Comparison of ENCODE assay signal across 23 cellular contexts in genomic region chr5:2203774-2204173, GRCh38.
"Had no signal": no experiment of that assay in that cellular context is flagged by ENCODE, and none has a peak within 500 bp of the region (broad histone marks: within the 10 kb centered on the region; RNA-seq: fewer than 3 reads in every experiment).

No MANE protein-coding gene starts in this region.

- H3K36me3 ChIP-seq: colonic mucosa, esophagus muscularis mucosa, gastrocnemius medialis, heart right ventricle, left lung, lower lobe of right lung, spleen, tibial nerve, upper lobe of right lung, vagina had no signal

- DNase-seq: colonic mucosa; dorsolateral prefrontal cortex; effector memory CD4-positive, alpha-beta T cell; gastrocnemius medialis; heart right ventricle; hypothalamus; left lung; lower lobe of right lung; midbrain; naive B cell; psoas muscle; retina; spleen; stimulated activated CD4-positive, alpha-beta T cell treated with anti-CD3 and anti-CD28 coated beads, Interleukin-15, amount 100 ng/mL, for 24 hours; stimulated activated CD4-positive, alpha-beta T cell treated with anti-CD3 and anti-CD28 coated beads, Interleukin-1b, Interleukin-23, amount 100 ng/mL, for 48 hours; testis; upper lobe of right lung had no signal

- H3K9me3 ChIP-seq: colonic mucosa, esophagus muscularis mucosa, gastrocnemius medialis, heart right ventricle, left lung, lower lobe of right lung, psoas muscle, spleen, testis, upper lobe of right lung, vagina had no signal

- ATAC-seq: gastrocnemius medialis; heart right ventricle; left lung; lower lobe of right lung; psoas muscle; sciatic nerve; stimulated activated memory B cell treated with anti-CD40 and anti-IgM and Interleukin-4, amounts not matched to agents 10 μg/mL and 1 μg/mL and 100 μg/mL, for 72 hours; upper lobe of right lung had no signal

- H3K4me3 ChIP-seq: colonic mucosa, dorsolateral prefrontal cortex, esophagus muscularis mucosa, gastrocnemius medialis, heart right ventricle, left lung, lower lobe of right lung, psoas muscle, spleen, testis, tibial nerve, upper lobe of right lung, vagina had no signal

- H3K27me3 ChIP-seq: colonic mucosa, testis, tibial nerve, upper lobe of right lung, vagina had no signal

- H3K4me1 ChIP-seq: colonic mucosa, esophagus muscularis mucosa, gastrocnemius medialis, heart right ventricle, left lung, lower lobe of right lung, psoas muscle, spleen, testis, tibial nerve, upper lobe of right lung, vagina had no signal

- H3K27ac ChIP-seq: colonic mucosa, dorsolateral prefrontal cortex, epithelial cell of prostate, esophagus muscularis mucosa, gastrocnemius medialis, heart right ventricle, left lung, lower lobe of right lung, psoas muscle, spleen, testis, tibial nerve, upper lobe of right lung, vagina had no signal
